17 cellular contexts compared by ENCODE assay signal in genomic region chr9:104118916-104119315, GRCh38.
"Had no signal": no experiment of that assay in that cellular context is flagged by ENCODE, and none has a peak within 500 bp of the region (broad histone marks: within the 10 kb centered on the region; RNA-seq: fewer than 3 reads in every experiment).

No MANE protein-coding gene starts in this region.

- H3K27ac Mint-ChIP-seq: activated B cell treated with CpG ODN at 0.5 μM for 24 hours; activated CD8-positive, alpha-beta T cell treated with anti-CD3 and anti-CD28 coated beads, Interleukin-2, amount 10 ng/mL, durations not matched to agents 7 days and 5 days; activated naive CD4-positive, alpha-beta T cell treated with anti-CD3 and anti-CD28 coated beads, Interleukin-2, amount 50 U/mL, for 72 hours; T-helper 17 cell had no signal

- H3K4me1 ChIP-seq: colonic mucosa, lower lobe of right lung, sigmoid colon had no signal

- H3K4me3 Mint-ChIP-seq: activated B cell treated with CpG ODN at 0.5 μM for 24 hours; activated CD8-positive, alpha-beta T cell treated with anti-CD3 and anti-CD28 coated beads, Interleukin-2, amount 10 ng/mL, durations not matched to agents 7 days and 5 days; neural crest cell; T-helper 17 cell had no signal

- H3K27me3 ChIP-seq: colonic mucosa, sigmoid colon had no signal

- H3K4me1 Mint-ChIP-seq: activated B cell treated with CpG ODN at 0.5 μM for 24 hours, neural crest cell, T-helper 17 cell had no signal

- H3K36me3 ChIP-seq: colonic mucosa had no signal

- H3K27ac ChIP-seq: colonic mucosa, lower lobe of right lung, sigmoid colon had no signal

- H3K27me3 Mint-ChIP-seq: activated B cell treated with CpG ODN at 0.5 μM for 24 hours, T-helper 17 cell had no signal

- DNase-seq: activated B cell treated with CpG ODN at 0.5 μM for 24 hours; activated CD4-positive, alpha-beta T cell treated with anti-CD3 and anti-CD28 coated beads for 48 hours; activated CD8-positive, alpha-beta memory T cell treated with anti-CD3 and anti-CD28 coated beads, Interleukin-2, amount 50 U/mL, for 4 hours; activated CD8-positive, alpha-beta T cell treated with anti-CD3 and anti-CD28 coated beads, Interleukin-2, amount 10 ng/mL, durations not matched to agents 7 days and 5 days; activated effector memory CD4-positive, alpha-beta T cell treated with anti-CD3 and anti-CD28 coated beads, Interleukin-2, amount 50 U/mL, for 16 hours; activated T-cell treated with anti-CD3 and anti-CD28 coated beads, Interleukin-2, amount 50 U/mL, for 48 hours; amniotic stem cell; central memory CD4-positive, alpha-beta T cell; colonic mucosa; hypothalamus; lower lobe of right lung; sigmoid colon; stimulated activated CD4-positive, alpha-beta T cell treated with anti-CD3 and anti-CD28 coated beads, Interleukin-1b, Interleukin-23, amount 100 ng/mL, for 48 hours; T-helper 17 cell had no signal

- H3K9me3 Mint-ChIP-seq: activated B cell treated with CpG ODN at 0.5 μM for 24 hours; activated naive CD4-positive, alpha-beta T cell treated with anti-CD3 and anti-CD28 coated beads, Interleukin-2, amount 50 U/mL, for 72 hours; neural crest cell had no signal

- H3K9me3 ChIP-seq: colonic mucosa, lower lobe of right lung, sigmoid colon had no signal

- H3K4me3 ChIP-seq: colonic mucosa, lower lobe of right lung, sigmoid colon had no signal

- ATAC-seq: activated CD8-positive, alpha-beta T cell treated with anti-CD3 and anti-CD28 coated beads, Interleukin-2, amount 10 ng/mL, durations not matched to agents 7 days and 5 days; activated naive CD4-positive, alpha-beta T cell treated with anti-CD3 and anti-CD28 coated beads, Interleukin-2, amount 50 U/mL, for 72 hours; esophagus mucosa; lower lobe of right lung; T-helper 17 cell had no signal
